ENCODE assay signal across 1 cellular context in genomic region chr1:26351591-26352337, GRCh38.
TF ChIP-seq lines count a peak whose summit lies in the region.

No MANE protein-coding gene starts in this region.

TF ChIP-seq in HepG2, 621 proteins besides CTCF, POLR2A, EP300 and RAD21 (continued from another document and continues in another):
- TF ChIP-seq NFAT5 (CRISPR knock-in tag; IDR thresholded peaks at IDR 0.05) (no peak), SMAD1 (CRISPR knock-in tag; IDR thresholded peaks at IDR 0.05; ENCODE audit: borderline replicate concordance, low read depth) (no peak), ZNF605 (CRISPR knock-in tag; IDR thresholded peaks at IDR 0.05) (no peak), IRX3 (CRISPR knock-in tag; IDR thresholded peaks at IDR 0.05; ENCODE audit: borderline replicate concordance, low read depth) (no peak), HIVEP1 (CRISPR knock-in tag; IDR thresholded peaks at IDR 0.05) (no peak), FOXO4 (CRISPR knock-in tag; conservative IDR thresholded peaks at IDR 0.05) (no peak), RBM22 (optimal IDR thresholded peaks at IDR 0.05; ENCODE audit: low read length) (peak; percentile 59), ZBTB2 (CRISPR knock-in tag; IDR thresholded peaks at IDR 0.05; ENCODE audit: low read depth) (no peak), ZNF124 (CRISPR knock-in tag; IDR thresholded peaks at IDR 0.05) (no peak), FOXP1 (IDR thresholded peaks at IDR 0.05) (peak; percentile 30; the same call in 1 of the 2 replicates), FOXP1 (CRISPR knock-in tag; IDR thresholded peaks at IDR 0.05) (peak; percentile 50; the same call in 1 of the 2 replicates), NR1H2 (CRISPR knock-in tag; IDR thresholded peaks at IDR 0.05; ENCODE audit: borderline replicate concordance, low read depth) (no peak), ZZZ3 (CRISPR knock-in tag; IDR thresholded peaks at IDR 0.05; ENCODE audit: borderline replicate concordance) (no peak), TRIM24 (CRISPR knock-in tag; IDR thresholded peaks at IDR 0.05) (no peak), ZNF724P (CRISPR knock-in tag; IDR thresholded peaks at IDR 0.05; ENCODE audit: borderline replicate concordance) (no peak), GMEB2 (CRISPR knock-in tag; IDR thresholded peaks at IDR 0.05; ENCODE audit: low read depth) (no peak), PRDM4 (CRISPR knock-in tag; IDR thresholded peaks at IDR 0.05; ENCODE audit: borderline replicate concordance) (no peak), ZNF784 (CRISPR knock-in tag; IDR thresholded peaks at IDR 0.05; ENCODE audit: borderline replicate concordance) (no peak), IRF9 (CRISPR knock-in tag; IDR thresholded peaks at IDR 0.05; ENCODE audit: borderline replicate concordance) (peak; percentile 33; the same call in 1 of the 2 replicates), RFXAP (CRISPR knock-in tag; IDR thresholded peaks at IDR 0.05; ENCODE audit: borderline replicate concordance) (no peak), ARNT (IDR thresholded peaks at IDR 0.05) (no peak), ZBTB37 (CRISPR knock-in tag; IDR thresholded peaks at IDR 0.05) (no peak), SRY (CRISPR knock-in tag; IDR thresholded peaks at IDR 0.05) (no peak), ZBTB33 (CRISPR knock-in tag; IDR thresholded peaks at IDR 0.05) (0 out of 2 replicates have a peak, but pooled peaks have one; percentile 31), ELF1 (CRISPR knock-in tag; IDR thresholded peaks at IDR 0.05) (no peak), REXO4 (CRISPR knock-in tag; IDR thresholded peaks at IDR 0.05; ENCODE audit: borderline replicate concordance) (no peak), ZNF280B (CRISPR knock-in tag; IDR thresholded peaks at IDR 0.05; ENCODE audit: borderline replicate concordance) (no peak), ZBTB46 (CRISPR knock-in tag; IDR thresholded peaks at IDR 0.05; ENCODE audit: borderline replicate concordance) (no peak), KDM4B (CRISPR knock-in tag; IDR thresholded peaks at IDR 0.05) (peak; percentile 55; the same call in 1 of the 2 replicates), ATF5 (CRISPR knock-in tag; IDR thresholded peaks at IDR 0.05; ENCODE audit: low read depth) (no peak), ZSCAN31 (CRISPR knock-in tag; IDR thresholded peaks at IDR 0.05; ENCODE audit: low read depth) (no peak), MXD1 (CRISPR knock-in tag; IDR thresholded peaks at IDR 0.05) (no peak), PHB2 (IDR thresholded peaks at IDR 0.05; ENCODE audit: partially characterized antibody) (no peak)
